In the genomic region with DNA sequence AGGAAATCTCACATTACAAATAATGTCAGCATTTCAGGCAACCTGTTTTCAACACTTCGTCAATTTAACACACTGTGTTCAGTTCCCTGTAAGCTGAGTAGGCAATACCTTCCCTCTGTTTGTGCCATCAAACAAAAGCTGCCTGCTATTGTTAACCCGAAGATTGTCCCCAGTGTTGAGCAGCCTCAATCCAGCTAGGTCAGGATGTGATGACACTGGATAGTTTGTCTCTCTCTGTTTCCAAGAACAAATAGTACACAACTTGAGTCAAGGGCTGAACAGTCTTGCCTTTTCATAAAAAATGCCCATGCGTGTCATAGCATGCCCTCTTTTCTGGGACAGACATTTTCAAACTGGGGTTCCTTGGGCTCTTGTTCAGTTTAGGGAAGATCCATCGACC, we compare ENCODE assay signal across 30 cellular contexts. TPM values are rescaled to one million over a fixed set of nuclear protein-coding genes. Genes with fewer than 3 reads are reported as not detected.
DNase-seq lines count a peak whose midpoint lies in the region; ATAC-seq and TF ChIP-seq lines count a peak whose summit lies in the region.
"Had no signal": no experiment of that assay in that cellular context is flagged by ENCODE, and none has a peak within 500 bp of the region (broad histone marks: within the 10 kb centered on the region; RNA-seq: fewer than 3 reads in every experiment).

No MANE protein-coding gene starts in this region.

- H3K36me3 ChIP-seq in PC-3 (ENCODE audit: low read depth, low read length): no peaks in the 10 kb centered on the region
- H3K36me3 ChIP-seq in esophagus (ENCODE audit: control insufficient read depth in 2 of 2, insufficient read depth in 2 of 2, low read length in 1 of 2): no peaks in the 10 kb centered on the region
- H3K36me3 ChIP-seq in neural progenitor cell: no peaks in the 10 kb centered on the region
- no peaks in the 10 kb centered on the region for H3K36me3 ChIP-seq in OCI-LY7 (ENCODE audit: insufficient read depth, low read length)
- H3K36me3 ChIP-seq: BLaER1, left lung, sigmoid colon, upper lobe of left lung had no signal

- peak; percentile 4 for DNase-seq in Daoy (ENCODE audit: low read depth)
- no peak for DNase-seq in PC-3
- peak; percentile 51 for DNase-seq in neural progenitor cell (ENCODE audit: low spot score)
- no peak for DNase-seq in OCI-LY7 (ENCODE audit: low spot score)
- DNase-seq in NCI-H69 (lab: John Stamatoyannopoulos, UW): no peak
- DNase-seq in superior temporal gyrus (ENCODE audit: extremely low spot score): no peak
- DNase-seq in GM13977 (ENCODE audit: low spot score): no peak
- DNase-seq: activated CD4-positive, alpha-beta T cell treated with anti-CD3 and anti-CD28 coated beads for 4 hours; activated CD8-positive, alpha-beta T cell treated with anti-CD3 and anti-CD28 coated beads, Interleukin-2, amount 10 ng/mL, durations not matched to agents 7 days and 5 days; activated naive CD4-positive, alpha-beta T cell treated with anti-CD3 and anti-CD28 coated beads for 36 hours; DMS79; GDM1; left lung; naive thymus-derived CD4-positive, alpha-beta T cell; NCI-H1694; NCI-H2171; NCI-H510A; occipital lobe; Peyer's patch; sigmoid colon; stimulated activated naive B cell treated with anti-CD40 and anti-IgM and Interleukin-4, amounts not matched to agents 10 μg/mL and 1 μg/mL and 100 μg/mL, for 72 hours; substantia nigra; upper lobe of left lung had no signal

- H2AFZ ChIP-seq in PC-3 (ENCODE audit: low read length) (no peak overlapping the region), neural progenitor cell (replicated peaks) (no peak overlapping the region), OCI-LY7 (ENCODE audit: low read length) (no peak overlapping the region)

- H3K4me1 ChIP-seq in PC-3 (ENCODE audit: insufficient read depth, low read length): peaks cover 3% of the 10 kb centered on the region; the same call in 1 of the 2 replicates
- peaks cover 0 to 9% of the 10 kb centered on the region in 2 donors for H3K4me1 ChIP-seq in esophagus (ENCODE audit: control insufficient read depth in 2 of 2, insufficient read depth in 2 of 2, low read length in 1 of 2)
- peaks cover 14% of the 10 kb centered on the region for H3K4me1 ChIP-seq in neural progenitor cell
- H3K4me1 ChIP-seq in OCI-LY7 (ENCODE audit: insufficient read depth, low read length, poor library complexity, severe bottlenecking): no peaks in the 10 kb centered on the region
- H3K4me1 ChIP-seq: BLaER1, left lung, Peyer's patch had no signal

- H3F3A ChIP-seq in PC-3 (ENCODE audit: low read length, unreplicated experiment) (no peaks in the 10 kb centered on the region), neural progenitor cell (ENCODE audit: low read depth) (no peaks in the 10 kb centered on the region)

- H3K27ac ChIP-seq in PC-3 (ENCODE audit: low read length) (0 out of 2 replicates have a peak overlapping the region, but pooled peaks have one; percentile 41), esophagus (ENCODE audit: low read depth in 2 of 2, low read length in 1 of 2) (peak overlapping the region; percentile 59 to 80), neural progenitor cell (no peak overlapping the region), OCI-LY7 (ENCODE audit: low read depth, low read length, poor library complexity, severe bottlenecking) (no peak overlapping the region)
- H3K27ac ChIP-seq: BLaER1, left lung, Peyer's patch, sigmoid colon, upper lobe of left lung, VCaP had no signal

- peaks cover 12% of the 10 kb centered on the region for H3K9me3 Mint-ChIP-seq in neural progenitor cell
- H3K9me3 Mint-ChIP-seq: activated naive CD4-positive, alpha-beta T cell treated with anti-CD3 and anti-CD28 coated beads for 36 hours; HFFc6 had no signal

- no peaks in the 10 kb centered on the region for H3K79me2 ChIP-seq in PC-3 (ENCODE audit: low read length)
- H3K79me2 ChIP-seq in neural progenitor cell (ENCODE audit: low read depth): no peaks in the 10 kb centered on the region
- no peaks in the 10 kb centered on the region for H3K79me2 ChIP-seq in OCI-LY7 (ENCODE audit: insufficient read depth, low read depth, low read length)

- H3K4me1 Mint-ChIP-seq in neural progenitor cell: no peaks in the 10 kb centered on the region
- H3K4me1 Mint-ChIP-seq: brain; IgD-negative memory B cell; naive thymus-derived CD4-positive, alpha-beta T cell had no signal

- H3K27ac Mint-ChIP-seq in neural progenitor cell: no peak overlapping the region
- H3K27ac Mint-ChIP-seq: activated CD8-positive, alpha-beta T cell treated with anti-CD3 and anti-CD28 coated beads, Interleukin-2, amount 10 ng/mL, durations not matched to agents 7 days and 5 days; activated naive CD4-positive, alpha-beta T cell treated with anti-CD3 and anti-CD28 coated beads for 36 hours; brain; HFFc6; IgD-negative memory B cell; mesothelial cell of epicardium; stimulated activated naive B cell treated with anti-CD40 and anti-IgM and Interleukin-4, amounts not matched to agents 10 μg/mL and 1 μg/mL and 100 μg/mL, for 72 hours had no signal

- in situ Hi-C loops in GM13977 (cut with MboI; ENCODE audit: low pct_unique_long_range_greater_than_20kb, low sequenced_read_pairs, unreplicated experiment): no loop called here

- intact Hi-C loops in PC-3 (cut with micrococcal nuclease): no loop called here
- intact Hi-C loops in OCI-LY7 (cut with micrococcal nuclease; ENCODE audit: unreplicated experiment): no loop called here

- POLR2A ChIA-PET in PC-3 (lab: Charles Lee; ENCODE audit: unreplicated experiment): no interaction called here
- POLR2A ChIA-PET in OCI-LY7 (lab: Charles Lee): no interaction called here

- H3K4me2 ChIP-seq in PC-3 (ENCODE audit: low read length) (no peak overlapping the region), neural progenitor cell (peak overlapping the region; percentile 49), OCI-LY7 (ENCODE audit: low read length) (no peak overlapping the region)
- H3K4me2 ChIP-seq: BLaER1 had no signal

- H4K20me1 ChIP-seq in PC-3 (ENCODE audit: low read length) (no peaks in the 10 kb centered on the region), neural progenitor cell (ENCODE audit: low read depth) (no peaks in the 10 kb centered on the region), OCI-LY7 (ENCODE audit: insufficient read depth, low read length) (no peaks in the 10 kb centered on the region)
- H4K20me1 ChIP-seq: BLaER1 had no signal

- H3K27me3 ChIP-seq in PC-3 (ENCODE audit: low read length) (no peaks in the 10 kb centered on the region), esophagus (ENCODE audit: control insufficient read depth in 1 of 2, insufficient read depth in 2 of 2, low read length in 2 of 2) (no peaks in the 10 kb centered on the region), neural progenitor cell (no peaks in the 10 kb centered on the region)
- H3K27me3 ChIP-seq: BLaER1, left lung, Peyer's patch, sigmoid colon, upper lobe of left lung had no signal

- H3K27me3 Mint-ChIP-seq in neural progenitor cell (ENCODE audit: insufficient read depth, low read depth): peaks cover 8% of the 10 kb centered on the region

- TF ChIP-seq CTCF in PC-3 (conservative IDR thresholded peaks at IDR 0.05; ENCODE audit: low read depth, low read length) (no peak), neural progenitor cell (IDR thresholded peaks at IDR 0.05) (no peak), OCI-LY7 (conservative IDR thresholded peaks at IDR 0.05; ENCODE audit: low read length) (no peak), GM13977 (IDR thresholded peaks at IDR 0.05; ENCODE audit: extremely low read depth, insufficient read depth, missing control alignments) (no peak)

- no peak overlapping the region for H3K4me3 Mint-ChIP-seq in neural progenitor cell
- H3K4me3 Mint-ChIP-seq: activated CD8-positive, alpha-beta T cell treated with anti-CD3 and anti-CD28 coated beads, Interleukin-2, amount 10 ng/mL, durations not matched to agents 7 days and 5 days; activated naive CD4-positive, alpha-beta T cell treated with anti-CD3 and anti-CD28 coated beads for 36 hours; brain; HFFc6; IgD-negative memory B cell; mesothelial cell of epicardium; naive thymus-derived CD4-positive, alpha-beta T cell; stimulated activated naive B cell treated with anti-CD40 and anti-IgM and Interleukin-4, amounts not matched to agents 10 μg/mL and 1 μg/mL and 100 μg/mL, for 72 hours had no signal

- no peak for ATAC-seq in PC-3
- ATAC-seq: activated CD8-positive, alpha-beta T cell treated with anti-CD3 and anti-CD28 coated beads, Interleukin-2, amount 10 ng/mL, durations not matched to agents 7 days and 5 days; left lung; naive thymus-derived CD4-positive, alpha-beta T cell had no signal

- 57 to 58% methylated on average over 4 of the region's 4 CpGs for WGBS in esophagus, 2 donors

- CTCF ChIA-PET in PC-3 (lab: Charles Lee): no interaction called here
- CTCF ChIA-PET in OCI-LY7 (lab: Charles Lee; ENCODE audit: unreplicated experiment): no interaction called here

- BruUV-seq in PC-3 (replicated peaks; lab: Mats Ljungman, UMichigan): no TSS peak
- no TSS peak for BruUV-seq in OCI-LY7 (replicated peaks; lab: Mats Ljungman, UMichigan)

- H3K4me3 ChIP-seq in PC-3 (ENCODE audit: low read length) (no peak overlapping the region), esophagus (ENCODE audit: low read depth in 1 of 2, low read length in 2 of 2) (no peak overlapping the region), neural progenitor cell (no peak overlapping the region), OCI-LY7 (ENCODE audit: low read depth, low read length, poor library complexity, severe bottlenecking) (no peak overlapping the region)
- H3K4me3 ChIP-seq: BLaER1, left lung, Peyer's patch, sigmoid colon, upper lobe of left lung had no signal

- H3K9me3 ChIP-seq in PC-3 (ENCODE audit: low read length) (no peaks in the 10 kb centered on the region), esophagus (ENCODE audit: control insufficient read depth in 2 of 2, insufficient read depth in 1 of 2, low read depth in 1 of 2, low read length in 1 of 2) (no peaks in the 10 kb centered on the region), neural progenitor cell (ENCODE audit: low read depth) (no peaks in the 10 kb centered on the region), OCI-LY7 (ENCODE audit: low read length) (no peaks in the 10 kb centered on the region)
- H3K9me3 ChIP-seq: BLaER1, left lung, Peyer's patch, sigmoid colon, upper lobe of left lung had no signal

- H3K9ac ChIP-seq in PC-3 (ENCODE audit: low read length): no peak overlapping the region
- H3K9ac ChIP-seq in neural progenitor cell: no peak overlapping the region
- H3K9ac ChIP-seq: BLaER1 had no signal

- peaks cover 11% of the 10 kb centered on the region for H3K36me3 Mint-ChIP-seq in neural progenitor cell
- H3K36me3 Mint-ChIP-seq: brain; IgD-negative memory B cell; mesothelial cell of epicardium; stimulated activated naive B cell treated with anti-CD40 and anti-IgM and Interleukin-4, amounts not matched to agents 10 μg/mL and 1 μg/mL and 100 μg/mL, for 72 hours had no signal

- no peaks in the 10 kb centered on the region for H3K9me2 ChIP-seq in PC-3 (replicated peaks; ENCODE audit: low read length)
- H3K9me2 ChIP-seq in OCI-LY7 (ENCODE audit: insufficient read depth, low read length): no peaks in the 10 kb centered on the region

RNA-seq across cellular contexts. Expression of a gene that starts 36.4 kb away (rescaled TPM):
- 0.45 and 0.69 TPM in 2 replicates for total RNA-seq in Daoy (2014; rRNA removed; shearing (Covaris generic))
- total RNA-seq in PC-3 (2014; rRNA removed): 3.1 and 5.2 TPM in 2 replicates
- polyA plus RNA-seq in esophagus: 1 to 10 TPM; 1.0 to 9.5 TPM
- not detected in 2 replicates for total RNA-seq in neural progenitor cell (ENCODE audit: low replicate concordance)
- total RNA-seq in OCI-LY7 (2014; rRNA removed; shearing (Covaris generic)): not detected in 2 replicates
- total RNA-seq in OCI-LY7 (2022): not detected in 2 replicates
- total RNA-seq: activated CD8-positive, alpha-beta T cell treated with anti-CD3 and anti-CD28 coated beads, Interleukin-2, amount 10 ng/mL, durations not matched to agents 7 days and 5 days; activated naive CD4-positive, alpha-beta T cell treated with anti-CD3 and anti-CD28 coated beads for 36 hours; naive thymus-derived CD4-positive, alpha-beta T cell; sigmoid colon had no signal
- polyA plus RNA-seq: IgD-negative memory B cell; naive thymus-derived CD4-positive, alpha-beta T cell had no signal

Comparison
In these comparisons a context has a peak if more than half of its experiments do, and no peak if none do; other contexts are left out.
1. DNase-seq: peak in Daoy (single experiment) and neural progenitor cell (single experiment); none in PC-3 (single experiment), OCI-LY7 (single experiment), NCI-H69 (single experiment), superior temporal gyrus (single experiment) and GM13977 (single experiment).
2. H3K27ac ChIP-seq: peak in PC-3 (single experiment) and esophagus (2 of 2); none in neural progenitor cell (single experiment) and OCI-LY7 (single experiment).